ENCODE assay signal across 10 cellular contexts in genomic region chr6:122289721-122290501, GRCh38.
DNase-seq lines count a peak whose midpoint lies in the region; ATAC-seq and TF ChIP-seq lines count a peak whose summit lies in the region.
"Had no signal": no experiment of that assay in that cellular context is flagged by ENCODE, and none has a peak within 500 bp of the region (broad histone marks: within the 10 kb centered on the region; RNA-seq: fewer than 3 reads in every experiment).

No MANE protein-coding gene starts in this region.

- H3K4me3 ChIP-seq in epithelial cell of proximal tubule (ENCODE audit: low read depth, low read length): no peak overlapping the region

- DNase-seq in NCI-H2029 (lab: John Stamatoyannopoulos, UW) (peak; percentile 18), NCI-H2029 treated with DMSO at 0.1 percent for 48 hours (lab: John Stamatoyannopoulos, UW) (no peak), NCI-H748 (lab: John Stamatoyannopoulos, UW; ENCODE audit: unreplicated experiment) (peak; percentile 45), epithelial cell of proximal tubule (ENCODE audit: low read depth) (no peak), renal cortical epithelial cell (ENCODE audit: low read depth) (peak; percentile 38), HuH-7 (ENCODE audit: low spot score) (no peak), NCI-H1436 treated with DMSO at 0.1 percent for 48 hours (lab: John Stamatoyannopoulos, UW) (no peak)
- DNase-seq: stimulated activated CD8-positive, alpha-beta memory T cell treated with anti-CD3 and anti-CD28 coated beads, Interleukin-4, amount 100 ng/mL, for 48 hours; T-helper 17 cell had no signal

- ATAC-seq in GM21447 (IDR thresholded peaks at IDR 0.05; ENCODE audit: unreplicated experiment): no peak
- ATAC-seq: T-helper 17 cell had no signal

- TF ChIP-seq CTCF in epithelial cell of proximal tubule (conservative IDR thresholded peaks at IDR 0.05; ENCODE audit: low read depth, low read length): peak; percentile 51

Comparison
In these comparisons a context has a peak if more than half of its experiments do, and no peak if none do; other contexts are left out.
1. DNase-seq: peak in NCI-H2029 (single experiment), NCI-H748 (single experiment) and renal cortical epithelial cell (single experiment); none in NCI-H2029 treated with DMSO at 0.1 percent for 48 hours (single experiment), epithelial cell of proximal tubule (single experiment), HuH-7 (single experiment) and NCI-H1436 treated with DMSO at 0.1 percent for 48 hours (single experiment).